Comparison of ENCODE assay signal across 1 cellular context in genomic region chr5:43066799-43067741, GRCh38.
A peak's percentile ranks its signal among the peaks of the same experiment; 100 is the strongest.
TF ChIP-seq lines count a peak whose summit lies in the region.

No MANE protein-coding gene starts in this region.

TF ChIP-seq in HEK293, 187 proteins besides CTCF, POLR2A, EP300 and RAD21 (continued from another document and continues in another):
- TF ChIP-seq ZSCAN5A (tag by site-specific recombination; IDR thresholded peaks at IDR 0.05) (peak; percentile 77; the same call in 1 of the 2 replicates), ZNF664 (tag by site-specific recombination; IDR thresholded peaks at IDR 0.05) (0 out of 2 replicates have a peak, but pooled peaks have one; percentile 35), ZNF184 (tag by site-specific recombination; IDR thresholded peaks at IDR 0.05) (peak; percentile 53), EGR2 (tag by site-specific recombination; IDR thresholded peaks at IDR 0.05; ENCODE audit: low read depth) (peak; percentile 26; the same call in 1 of the 2 replicates), ZFP3 (tag by site-specific recombination; IDR thresholded peaks at IDR 0.05; ENCODE audit: low read depth) (peak; percentile 26; the same call in 1 of the 2 replicates), ZBTB17 (tag by site-specific recombination; IDR thresholded peaks at IDR 0.05) (peak; percentile 60), ZNF211 (tag by site-specific recombination; IDR thresholded peaks at IDR 0.05; ENCODE audit: low read depth) (no peak), ZSCAN30 (tag by site-specific recombination; IDR thresholded peaks at IDR 0.05) (peak; percentile 98), TCF7L2 (IDR thresholded peaks at IDR 0.05; ENCODE audit: borderline replicate concordance, low read depth, low read length) (no peak), ZBTB7A (tag by site-specific recombination; IDR thresholded peaks at IDR 0.05; ENCODE audit: low read depth) (0 out of 2 replicates have a peak, but pooled peaks have one; percentile 23), ZNF561 (tag by site-specific recombination; IDR thresholded peaks at IDR 0.05; ENCODE audit: borderline replicate concordance) (peak; percentile 87; the same call in 1 of the 2 replicates), ZBTB48 (tag by site-specific recombination; IDR thresholded peaks at IDR 0.05) (peak; percentile 91), ZNF335 (tag by site-specific recombination; conservative IDR thresholded peaks at IDR 0.05) (peak; percentile 62), ZNF792 (tag by site-specific recombination; IDR thresholded peaks at IDR 0.05) (no peak), YY1 (tag by site-specific recombination; IDR thresholded peaks at IDR 0.05) (peak; percentile 94; the same call in 1 of the 2 replicates), ZNF785 (tag by site-specific recombination; IDR thresholded peaks at IDR 0.05) (no peak), ZNF138 (tag by site-specific recombination; IDR thresholded peaks at IDR 0.05; ENCODE audit: borderline replicate concordance) (no peak), ZNF514 (tag by site-specific recombination; IDR thresholded peaks at IDR 0.05) (no peak), SP7 (tag by site-specific recombination; IDR thresholded peaks at IDR 0.05) (peak; percentile 78; the same call in 1 of the 2 replicates), ZNF660 (tag by site-specific recombination; IDR thresholded peaks at IDR 0.05) (peak; percentile 92), ZNF639 (tag by site-specific recombination; IDR thresholded peaks at IDR 0.05) (peak; percentile 95), ZNF768 (tag by site-specific recombination; IDR thresholded peaks at IDR 0.05) (no peak), ZNF324 (tag by site-specific recombination; IDR thresholded peaks at IDR 0.05) (peak; percentile 56), ZNF175 (tag by site-specific recombination; IDR thresholded peaks at IDR 0.05) (no peak), ZEB2 (tag by site-specific recombination; IDR thresholded peaks at IDR 0.05) (peak; percentile 73), ZNF549 (tag by site-specific recombination; IDR thresholded peaks at IDR 0.05) (no peak), ZNF394 (tag by site-specific recombination; IDR thresholded peaks at IDR 0.05; ENCODE audit: borderline replicate concordance) (0 out of 2 replicates have a peak, but pooled peaks have one; percentile 33), ZNF10 (tag by site-specific recombination; IDR thresholded peaks at IDR 0.05) (peak; percentile 98), ZNF558 (tag by site-specific recombination; IDR thresholded peaks at IDR 0.05) (peak; percentile 79; the same call in 1 of the 2 replicates), SCRT2 (tag by site-specific recombination; IDR thresholded peaks at IDR 0.05) (peak; percentile 99), ZNF133 (tag by site-specific recombination; IDR thresholded peaks at IDR 0.05) (no peak), ZNF202 (tag by site-specific recombination; IDR thresholded peaks at IDR 0.05; ENCODE audit: borderline replicate concordance) (no peak), ZFP41 (tag by site-specific recombination; IDR thresholded peaks at IDR 0.05; ENCODE audit: borderline replicate concordance) (0 out of 2 replicates have a peak, but pooled peaks have one; percentile 18), SP2 (tag by site-specific recombination; IDR thresholded peaks at IDR 0.05) (peak; percentile 37; the same call in 1 of the 2 replicates), GLI4 (tag by site-specific recombination; IDR thresholded peaks at IDR 0.05) (peak; percentile 75; the same call in 1 of the 2 replicates), ZIC2 (tag by site-specific recombination; IDR thresholded peaks at IDR 0.05) (peak; percentile 80), SP3 (tag by site-specific recombination; IDR thresholded peaks at IDR 0.05) (peak; percentile 67), ZNF2 (tag by site-specific recombination; IDR thresholded peaks at IDR 0.05) (peak; percentile 83), ZNF37A (tag by site-specific recombination; IDR thresholded peaks at IDR 0.05) (no peak), ZNF600 (tag by site-specific recombination; IDR thresholded peaks at IDR 0.05) (peak; percentile 99), ZNF670 (tag by site-specific recombination; IDR thresholded peaks at IDR 0.05; ENCODE audit: low read depth) (no peak), TRIM28 (IDR thresholded peaks at IDR 0.05; ENCODE audit: borderline replicate concordance, low read length) (0 out of 2 replicates have a peak, but pooled peaks have one; percentile 29), ZBTB11 (tag by site-specific recombination; conservative IDR thresholded peaks at IDR 0.05; ENCODE audit: low read depth) (peak; percentile 89), ZNF626 (tag by site-specific recombination; IDR thresholded peaks at IDR 0.05) (no peak), ZFP37 (tag by site-specific recombination; IDR thresholded peaks at IDR 0.05) (0 out of 2 replicates have a peak, but pooled peaks have one; percentile 15), SCRT1 (tag by site-specific recombination; IDR thresholded peaks at IDR 0.05; ENCODE audit: borderline replicate concordance) (peak; percentile 97), SETDB1 (IDR thresholded peaks at IDR 0.05; ENCODE audit: insufficient read length, low read length) (no peak), ZNF610 (tag by site-specific recombination; IDR thresholded peaks at IDR 0.05; ENCODE audit: borderline replicate concordance) (no peak), ZNF24 (tag by site-specific recombination; IDR thresholded peaks at IDR 0.05) (peak; percentile 72; the same call in 1 of the 2 replicates), ZFHX2 (tag by site-specific recombination; conservative IDR thresholded peaks at IDR 0.05) (no peak; the same call in 1 of the 2 replicates), ZNF76 (tag by site-specific recombination; IDR thresholded peaks at IDR 0.05; ENCODE audit: borderline replicate concordance, low read depth) (peak; percentile 56; the same call in 1 of the 2 replicates), ZBTB21 (tag by site-specific recombination; IDR thresholded peaks at IDR 0.05) (peak; percentile 13; the same call in 1 of the 2 replicates)
- TF ChIP-seq, protein P1, sequence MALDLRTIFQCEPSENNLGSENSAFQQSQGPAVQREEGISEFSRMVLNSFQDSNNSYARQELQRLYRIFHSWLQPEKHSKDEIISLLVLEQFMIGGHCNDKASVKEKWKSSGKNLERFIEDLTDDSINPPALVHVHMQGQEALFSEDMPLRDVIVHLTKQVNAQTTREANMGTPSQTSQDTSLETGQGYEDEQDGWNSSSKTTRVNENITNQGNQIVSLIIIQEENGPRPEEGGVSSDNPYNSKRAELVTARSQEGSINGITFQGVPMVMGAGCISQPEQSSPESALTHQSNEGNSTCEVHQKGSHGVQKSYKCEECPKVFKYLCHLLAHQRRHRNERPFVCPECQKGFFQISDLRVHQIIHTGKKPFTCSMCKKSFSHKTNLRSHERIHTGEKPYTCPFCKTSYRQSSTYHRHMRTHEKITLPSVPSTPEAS (tag by site-specific recombination; IDR thresholded peaks at IDR 0.05) = 0 out of 2 replicates have a peak, but pooled peaks have one; percentile 8
- TF ChIP-seq, protein P2, sequence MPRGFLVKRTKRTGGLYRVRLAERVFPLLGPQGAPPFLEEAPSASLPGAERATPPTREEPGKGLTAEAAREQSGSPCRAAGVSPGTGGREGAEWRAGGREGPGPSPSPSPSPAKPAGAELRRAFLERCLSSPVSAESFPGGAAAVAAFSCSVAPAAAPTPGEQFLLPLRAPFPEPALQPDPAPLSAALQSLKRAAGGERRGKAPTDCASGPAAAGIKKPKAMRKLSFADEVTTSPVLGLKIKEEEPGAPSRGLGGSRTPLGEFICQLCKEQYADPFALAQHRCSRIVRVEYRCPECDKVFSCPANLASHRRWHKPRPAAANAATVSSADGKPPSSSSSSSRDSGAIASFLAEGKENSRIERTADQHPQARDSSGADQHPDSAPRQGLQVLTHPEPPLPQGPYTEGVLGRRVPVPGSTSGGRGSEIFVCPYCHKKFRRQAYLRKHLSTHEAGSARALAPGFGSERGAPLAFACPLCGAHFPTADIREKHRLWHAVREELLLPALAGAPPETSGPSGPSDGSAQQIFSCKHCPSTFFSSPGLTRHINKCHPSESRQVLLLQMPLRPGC (tag by site-specific recombination; IDR thresholded peaks at IDR 0.05) = peak; percentile 81
- TF ChIP-seq, protein P3, sequence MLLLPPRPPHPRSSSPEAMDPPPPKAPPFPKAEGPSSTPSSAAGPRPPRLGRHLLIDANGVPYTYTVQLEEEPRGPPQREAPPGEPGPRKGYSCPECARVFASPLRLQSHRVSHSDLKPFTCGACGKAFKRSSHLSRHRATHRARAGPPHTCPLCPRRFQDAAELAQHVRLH (tag by site-specific recombination; IDR thresholded peaks at IDR 0.05) = peak; percentile 83
- TF ChIP-seq, protein P4, sequence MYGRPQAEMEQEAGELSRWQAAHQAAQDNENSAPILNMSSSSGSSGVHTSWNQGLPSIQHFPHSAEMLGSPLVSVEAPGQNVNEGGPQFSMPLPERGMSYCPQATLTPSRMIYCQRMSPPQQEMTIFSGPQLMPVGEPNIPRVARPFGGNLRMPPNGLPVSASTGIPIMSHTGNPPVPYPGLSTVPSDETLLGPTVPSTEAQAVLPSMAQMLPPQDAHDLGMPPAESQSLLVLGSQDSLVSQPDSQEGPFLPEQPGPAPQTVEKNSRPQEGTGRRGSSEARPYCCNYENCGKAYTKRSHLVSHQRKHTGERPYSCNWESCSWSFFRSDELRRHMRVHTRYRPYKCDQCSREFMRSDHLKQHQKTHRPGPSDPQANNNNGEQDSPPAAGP (tag by site-specific recombination; IDR thresholded peaks at IDR 0.05) = peak; percentile 89
- TF ChIP-seq, protein P5, sequence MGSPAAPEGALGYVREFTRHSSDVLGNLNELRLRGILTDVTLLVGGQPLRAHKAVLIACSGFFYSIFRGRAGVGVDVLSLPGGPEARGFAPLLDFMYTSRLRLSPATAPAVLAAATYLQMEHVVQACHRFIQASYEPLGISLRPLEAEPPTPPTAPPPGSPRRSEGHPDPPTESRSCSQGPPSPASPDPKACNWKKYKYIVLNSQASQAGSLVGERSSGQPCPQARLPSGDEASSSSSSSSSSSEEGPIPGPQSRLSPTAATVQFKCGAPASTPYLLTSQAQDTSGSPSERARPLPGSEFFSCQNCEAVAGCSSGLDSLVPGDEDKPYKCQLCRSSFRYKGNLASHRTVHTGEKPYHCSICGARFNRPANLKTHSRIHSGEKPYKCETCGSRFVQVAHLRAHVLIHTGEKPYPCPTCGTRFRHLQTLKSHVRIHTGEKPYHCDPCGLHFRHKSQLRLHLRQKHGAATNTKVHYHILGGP (tag by site-specific recombination; IDR thresholded peaks at IDR 0.05) = peak; percentile 40; the same call in 1 of the 2 replicates
